13 cellular contexts compared by ENCODE assay signal in the genomic region with DNA sequence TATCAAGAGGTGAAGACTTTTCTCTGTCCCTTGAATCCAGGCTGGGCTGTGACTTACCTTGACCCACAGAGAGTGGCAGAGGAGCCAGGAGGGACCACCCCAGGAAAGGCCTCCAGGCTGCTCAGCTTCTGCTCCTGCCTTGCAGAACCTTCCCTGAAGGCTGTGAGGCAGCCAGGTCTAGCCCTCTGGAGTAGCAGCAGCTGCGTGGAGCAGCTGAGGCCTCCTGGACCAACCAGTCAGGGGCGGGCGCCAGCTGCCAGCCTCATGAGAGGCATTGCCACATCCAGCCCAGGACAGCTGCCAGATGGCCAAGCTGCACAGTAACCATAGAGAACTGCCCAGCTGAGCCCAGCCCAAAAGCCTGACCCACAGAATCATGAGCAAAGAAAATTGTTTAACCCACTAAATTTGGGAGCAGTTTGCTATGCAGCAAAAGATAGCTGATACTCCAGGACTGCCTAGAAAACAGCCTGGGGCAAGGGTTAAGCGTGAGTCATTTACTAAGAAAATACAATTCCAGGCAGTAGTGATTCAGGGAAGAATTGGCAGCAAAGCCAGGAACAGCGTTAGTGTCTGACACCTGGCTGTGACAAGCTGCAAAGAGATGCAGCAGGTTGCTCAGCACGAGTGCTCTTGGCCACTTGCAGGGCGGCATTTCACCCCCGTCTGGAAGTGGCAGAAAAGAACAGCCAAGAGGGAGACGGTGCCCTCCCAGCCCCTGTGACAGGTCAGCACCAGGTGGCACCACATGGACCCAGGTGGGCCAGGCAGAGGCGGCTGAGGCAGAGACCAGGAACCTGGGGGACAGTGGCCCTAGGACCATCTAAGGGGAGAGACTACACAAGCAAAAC. TPM values are rescaled to one million over a fixed set of nuclear protein-coding genes. Genes with fewer than 3 reads are reported as not detected.
DNase-seq lines count a peak whose midpoint lies in the region; ATAC-seq and TF ChIP-seq lines count a peak whose summit lies in the region.
"Had no signal": no experiment of that assay in that cellular context is flagged by ENCODE, and none has a peak within 500 bp of the region (broad histone marks: within the 10 kb centered on the region; RNA-seq: fewer than 3 reads in every experiment).

No MANE protein-coding gene starts in this region.

- H3K4me3 ChIP-seq in astrocyte of the spinal cord (ENCODE audit: low read depth, low read length): no peak overlapping the region
- H3K4me3 ChIP-seq: sigmoid colon had no signal

- TF ChIP-seq CTCF in astrocyte of the spinal cord (IDR thresholded peaks at IDR 0.05; ENCODE audit: low read depth, low read length): no peak

- in situ Hi-C loops in astrocyte of the spinal cord (cut with HindIII; ENCODE audit: low sequenced_read_pairs): no loop called here

- DNase-seq in COLO829 (ENCODE audit: low spot score) (peak; percentile 16), HT1080 (ENCODE audit: low read depth) (peak; percentile 57), astrocyte of the spinal cord (ENCODE audit: low read depth, low spot score) (peak; percentile 4), left kidney (ENCODE audit: low read depth, low spot score) (peak; percentile 33), activated gamma-delta T cell (lab: John Stamatoyannopoulos, UW) (no peak), occipital lobe (lab: John Stamatoyannopoulos, UW) (no peak), middle frontal gyrus (ENCODE audit: extremely low spot score, low spot score) (no peak)
- DNase-seq: activated naive CD4-positive, alpha-beta T cell treated with anti-CD3 and anti-CD28 coated beads, Interleukin-2, amount 50 U/mL, for 16 hours; DND-41; sigmoid colon had no signal

- ATAC-seq in HG02981 (IDR thresholded peaks at IDR 0.05; ENCODE audit: unreplicated experiment): no peak

RNA-seq across cellular contexts. Expression of gene PDE6B, which starts 14.7 kb away (rescaled TPM):
- total RNA-seq in HT1080 (2014; rRNA removed; shearing (Covaris generic)): 0.03 and 0.18 TPM in 2 replicates
- 0.44 and 0.51 TPM in 2 replicates for polyA plus RNA-seq in HT1080 (2015; cell fraction: cytosol; rRNA removed)
- not detected in 2 replicates for polyA plus RNA-seq in HT1080 (2015; cell fraction: nucleus; rRNA removed)
- 5.6 TPM for total RNA-seq in occipital lobe

RNA-seq across cellular contexts. Expression of gene TMEM271, which starts 34.5 kb away (rescaled TPM):
- not detected in 2 replicates for total RNA-seq in HT1080 (2014; rRNA removed; shearing (Covaris generic))
- not detected in 2 replicates for polyA plus RNA-seq in HT1080 (2015; cell fraction: cytosol; rRNA removed)
- not detected in 2 replicates for polyA plus RNA-seq in HT1080 (2015; cell fraction: nucleus; rRNA removed)
- 23.6 TPM for total RNA-seq in occipital lobe
- total RNA-seq: subcutaneous adipose tissue; T-helper 1 cell treated with Interleukin-12 subunit alpha and Interleukin-12 subunit beta and Interleukin-4 antibody, amounts not matched to agents 30 ng/mL and 1 ng/mL, for 36 hours had no signal

Comparison
In these comparisons a context has a peak if more than half of its experiments do, and no peak if none do; other contexts are left out.
1. DNase-seq: peak in COLO829 (single experiment), HT1080 (single experiment), astrocyte of the spinal cord (single experiment) and left kidney (single experiment); none in activated gamma-delta T cell (single experiment), occipital lobe (single experiment) and middle frontal gyrus (single experiment).
2. RNA of gene TMEM271, which starts 34.5 kb away (total RNA-seq): 23.6 TPM in occipital lobe (single experiment); not detected in HT1080; every median in the first group is over 10 times any median in the second.